In genomic region chr6:168937061-168937460, GRCh38 we compare ENCODE assay signal across 17 cellular contexts.
DNase-seq lines count a peak whose midpoint lies in the region; ATAC-seq and TF ChIP-seq lines count a peak whose summit lies in the region.
"Had no signal": no experiment of that assay in that cellular context is flagged by ENCODE, and none has a peak within 500 bp of the region (broad histone marks: within the 10 kb centered on the region; RNA-seq: fewer than 3 reads in every experiment).

No MANE protein-coding gene starts in this region.

- TF ChIP-seq CTCF in fibroblast of the aortic adventitia (IDR thresholded peaks at IDR 0.05; ENCODE audit: insufficient read depth, low read length) (no peak), sigmoid colon (IDR thresholded peaks at IDR 0.05) (no peak)

- H2AFZ ChIP-seq in GM23248: peak overlapping the region; percentile 19

- H3K79me2 ChIP-seq in GM23248 (ENCODE audit: insufficient read depth): no peaks in the 10 kb centered on the region

- no peak overlapping the region for H3K27ac ChIP-seq in GM23248
- peak overlapping the region; percentile 25; the same call in 1 of the 2 replicates for H3K27ac ChIP-seq in SJCRH30
- H3K27ac ChIP-seq in sigmoid colon: peak overlapping the region in 3 of 4 donors; percentile 0 to 6 (median 0)
- H3K27ac ChIP-seq: dorsolateral prefrontal cortex, KMS-11 had no signal

- no peak for TF ChIP-seq POLR2A in sigmoid colon (IDR thresholded peaks at IDR 0.05)

- intact Hi-C loops in sigmoid colon (cut with DNase I): no loop called here

- peaks cover 12% of the 10 kb centered on the region for H3F3A ChIP-seq in GM23248 (ENCODE audit: insufficient read depth)

- H3K9ac ChIP-seq in GM23248: no peak overlapping the region
- H3K9ac ChIP-seq: KMS-11 had no signal

- H3K4me1 ChIP-seq in GM23248 (ENCODE audit: insufficient read depth) (peaks cover 35% of the 10 kb centered on the region), SJCRH30 (peaks cover 24% of the 10 kb centered on the region), sigmoid colon (peaks cover 0 to 54% (median 50%) of the 10 kb centered on the region in 4 donors)

- in situ Hi-C loops in GM23248 (cut with MboI): no loop called here

- H3K9me3 ChIP-seq in GM23248 (ENCODE audit: low read depth) (no peaks in the 10 kb centered on the region), SJCRH30 (replicated peaks) (peaks cover 6% of the 10 kb centered on the region; the same call in 1 of the 2 replicates), sigmoid colon (no peaks in the 10 kb centered on the region)

- H3K4me3 ChIP-seq in GM23248 (no peak overlapping the region), SJCRH30 (no peak overlapping the region), fibroblast of the aortic adventitia (ENCODE audit: low read depth, low read length) (no peak overlapping the region), sigmoid colon (no peak overlapping the region)
- H3K4me3 ChIP-seq: dorsolateral prefrontal cortex had no signal

- DNase-seq in GM23248 (peak; percentile 79), SJCRH30 (peak in 1 of 2 experiments; percentile 24), fibroblast of the aortic adventitia (ENCODE audit: low read depth) (peak; percentile 38), sigmoid colon (no peak), medulla oblongata (ENCODE audit: extremely low spot score) (no peak), NCI-H2171 (lab: John Stamatoyannopoulos, UW) (no peak)
- DNase-seq: anterior cingulate cortex, C1 segment of cervical spinal cord, DND-41, dorsolateral prefrontal cortex, immature natural killer cell, NCI-H1694 treated with DMSO at 0.1 percent for 48 hours, NCI-H526, posterior cingulate gyrus had no signal

- H3K27me3 ChIP-seq in GM23248 (replicated peaks; ENCODE audit: insufficient read depth) (0 out of 2 replicates have a peak, but pooled peaks cover 5% of the 10 kb centered on the region), SJCRH30 (no peaks in the 10 kb centered on the region), sigmoid colon (no peaks in the 10 kb centered on the region)

- H3K9me2 ChIP-seq in GM23248 (ENCODE audit: insufficient read depth): no peaks in the 10 kb centered on the region

- ATAC-seq in HG02981 (IDR thresholded peaks at IDR 0.05; ENCODE audit: unreplicated experiment) (no peak), HG03432 (IDR thresholded peaks at IDR 0.05; ENCODE audit: unreplicated experiment) (no peak)

- H4K20me1 ChIP-seq in GM23248 (ENCODE audit: insufficient read depth): no peaks in the 10 kb centered on the region

- 19 to 23% methylated on average over 7 of the region's 7 CpGs for WGBS in GM23248 (ENCODE audit: low coverage in 1 of 2, low lambda C conversion rate in 2 of 2, missing lambda C conversion rate in 2 of 2), 2 experiments
- 73 to 75% methylated on average over 7 of the region's 7 CpGs for WGBS in sigmoid colon, 2 donors

- peak overlapping the region; percentile 76 for H3K4me2 ChIP-seq in GM23248 (ENCODE audit: unreplicated experiment)
- H3K4me2 ChIP-seq: KMS-11 had no signal

- TF ChIP-seq EP300 in sigmoid colon (IDR thresholded peaks at IDR 0.05): no peak

- H3K36me3 ChIP-seq in GM23248 (ENCODE audit: low read depth) (no peaks in the 10 kb centered on the region), SJCRH30 (no peaks in the 10 kb centered on the region), sigmoid colon (no peaks in the 10 kb centered on the region)

Comparison
In these comparisons a context has a peak if more than half of its experiments do, and no peak if none do; other contexts are left out.
1. DNase-seq: peak in GM23248 (single experiment) and fibroblast of the aortic adventitia (single experiment); none in sigmoid colon (single experiment), medulla oblongata (single experiment) and NCI-H2171 (single experiment).